8 cellular contexts compared by ENCODE assay signal in genomic region chr13:19959831-19960672, GRCh38. TPM values are rescaled to one million over a fixed set of nuclear protein-coding genes. Genes with fewer than 3 reads are reported as not detected.
A peak's percentile ranks its signal among the peaks of the same experiment; 100 is the strongest.
DNase-seq lines count a peak whose midpoint lies in the region; FAIRE-seq and TF ChIP-seq lines count a peak whose summit lies in the region.

No MANE protein-coding gene starts in this region.

- H3K9me3 ChIP-seq in neuron (ENCODE audit: low read length): no peaks in the 10 kb centered on the region

- DNase-seq in H7 (peak; percentile 74), M059J (ENCODE audit: low read depth) (peak; percentile 87), SHP77 (lab: John Stamatoyannopoulos, UW) (peak; percentile 93 to 94), activated gamma-delta T cell (lab: John Stamatoyannopoulos, UW) (peak; percentile 22), foreskin fibroblast (peak; percentile 89 to 96), stromal cell of bone marrow (ENCODE audit: low read depth) (peak; percentile 85)

- H3K4me3 ChIP-seq in H7 (ENCODE audit: insufficient read depth, low read depth, low read length): peak overlapping the region; percentile 92
- H3K4me3 ChIP-seq in foreskin fibroblast (ENCODE audit: low read depth in 1 of 2, low read length in 2 of 2): peak overlapping the region; percentile 95 to 97
- H3K4me3 ChIP-seq in neuron (ENCODE audit: low read length): peak overlapping the region; percentile 63

- peak; percentile 98 for FAIRE-seq in G401.6 (lab: Jason Lieb, UNC)

- TF ChIP-seq CTCF in foreskin fibroblast (IDR thresholded peaks at IDR 0.05; ENCODE audit: low read depth, low read length): peak; percentile 87

- peak overlapping the region; percentile 2 for H2AFZ ChIP-seq in neuron (ENCODE audit: low read depth, low read length)

- H3K4me1 ChIP-seq in neuron (ENCODE audit: insufficient read depth, low read length): peaks cover 20% of the 10 kb centered on the region

- H3K27me3 ChIP-seq in H7 (ENCODE audit: control insufficient read depth, insufficient read depth, low read length) (no peaks in the 10 kb centered on the region), neuron (ENCODE audit: insufficient read depth, low read length) (no peaks in the 10 kb centered on the region)

- H3K36me3 ChIP-seq in H7 (replicated peaks; ENCODE audit: control insufficient read depth, insufficient read depth, low read length) (peaks cover 5% of the 10 kb centered on the region), neuron (ENCODE audit: insufficient read depth, low read length) (peaks cover 32% of the 10 kb centered on the region)

RNA-seq across cellular contexts. Expression of gene ZMYM2, which starts 1.5 kb away (rescaled TPM):
- 91.9 and 132 TPM in 2 replicates for total RNA-seq in H7 (2014; rRNA removed; shearing (Covaris generic))
- total RNA-seq in M059J (2014; rRNA removed; shearing (Covaris generic)): 14.8 and 22.1 TPM in 2 replicates

Comparison
In these comparisons a context has a peak if more than half of its experiments do, and no peak if none do; other contexts are left out.
1. Peak in every context shown above with its lines: DNase-seq and H3K4me3 ChIP-seq.
2. DNase-seq: peak in every context shown above with its lines; median percentile 94 in SHP77; 92 in foreskin fibroblast; 87 in M059J; 85 in stromal cell of bone marrow; 74 in H7; 22 in activated gamma-delta T cell.